Comparison of ENCODE assay signal across 20 cellular contexts in genomic region chr1:236799001-236799400, GRCh38.
"Had no signal": no experiment of that assay in that cellular context is flagged by ENCODE, and none has a peak within 500 bp of the region (broad histone marks: within the 10 kb centered on the region; RNA-seq: fewer than 3 reads in every experiment).

No MANE protein-coding gene starts in this region.

- H3K9me3 ChIP-seq: heart left ventricle, lower lobe of right lung, testis, transverse colon had no signal

- H3K4me3 Mint-ChIP-seq: central memory CD8-positive, alpha-beta T cell; memory B cell; natural killer cell treated with Interleukin-12 subunit alpha and Interleukin-12 subunit beta and Interleukin-15 and Interleukin-18, amount 100 ng/mL, for 72 hours had no signal

- H3K27ac ChIP-seq: lower lobe of right lung, transverse colon had no signal

- H3K9me3 Mint-ChIP-seq: central memory CD8-positive, alpha-beta T cell; memory B cell; natural killer cell treated with Interleukin-12 subunit alpha and Interleukin-12 subunit beta and Interleukin-15 and Interleukin-18, amount 100 ng/mL, for 72 hours; stimulated activated naive CD8-positive, alpha-beta T cell treated with anti-CD3 and anti-CD28 coated beads, Interleukin-15, Interleukin-2, amounts not matched to agents 100 ng/mL and 50 ng/mL, for 24 hours had no signal

- H3K27me3 Mint-ChIP-seq: central memory CD8-positive, alpha-beta T cell; memory B cell; natural killer cell treated with Interleukin-12 subunit alpha and Interleukin-12 subunit beta and Interleukin-15 and Interleukin-18, amount 100 ng/mL, for 72 hours had no signal

- DNase-seq: cortex of kidney; dorsolateral prefrontal cortex; effector CD8-positive, alpha-beta T cell; foreskin melanocyte; heart left ventricle; hippocampal formation; lower lobe of right lung; midbrain; posterior cingulate gyrus; right cardiac atrium; stimulated activated CD4-positive, alpha-beta T cell treated with anti-CD3 and anti-CD28 coated beads, Interleukin-4, amount 100 ng/mL, for 1 hour; stimulated activated CD8-positive, alpha-beta memory T cell treated with anti-CD3 and anti-CD28 coated beads, Interleukin-4, amount 100 ng/mL, for 48 hours; testis; transverse colon had no signal

- H3K4me3 ChIP-seq: dorsolateral prefrontal cortex, heart left ventricle, lower lobe of right lung, testis, transverse colon had no signal

- H3K27ac Mint-ChIP-seq: memory B cell; stimulated activated effector memory CD8-positive, alpha-beta T cell treated with anti-CD3 and anti-CD28 coated beads, Interleukin-12 subunit alpha, Interleukin-12 subunit beta, amount 100 ng/mL, for 72 hours had no signal

- ATAC-seq: heart left ventricle; left lobe of liver; lower lobe of right lung; natural killer cell treated with Interleukin-12 subunit alpha and Interleukin-12 subunit beta and Interleukin-15 and Interleukin-18, amount 100 ng/mL, for 72 hours; right cardiac atrium; stimulated activated effector memory CD8-positive, alpha-beta T cell treated with anti-CD3 and anti-CD28 coated beads, Interleukin-12 subunit alpha, Interleukin-12 subunit beta, amount 100 ng/mL, for 72 hours had no signal

- H3K27me3 ChIP-seq: dorsolateral prefrontal cortex, heart left ventricle, testis, transverse colon had no signal

- H3K36me3 ChIP-seq: transverse colon had no signal
